18 cellular contexts compared by ENCODE assay signal in genomic region chr5:133155326-133155969, GRCh38.
"Had no signal": no experiment of that assay in that cellular context is flagged by ENCODE, and none has a peak within 500 bp of the region (broad histone marks: within the 10 kb centered on the region; RNA-seq: fewer than 3 reads in every experiment).

No MANE protein-coding gene starts in this region.

- DNase-seq: activated CD4-positive, alpha-beta T cell treated with anti-CD3 and anti-CD28 coated beads for 36 hours; activated CD4-positive, alpha-beta T cell treated with anti-CD3 and anti-CD28 coated beads, Interleukin-2, amount 50 U/mL, for 4 hours; activated CD4-positive, CD25-positive, alpha-beta regulatory T cell; activated naive CD4-positive, alpha-beta T cell; activated T-cell treated with anti-CD3 and anti-CD28 coated beads for 4 hours; activated T-cell treated with anti-CD3 and anti-CD28 coated beads, Interleukin-2, amount 50 U/mL, for 72 hours; anterior cingulate cortex; colonic mucosa; effector memory CD4-positive, alpha-beta T cell; gastrocnemius medialis; glutamatergic neuron; left lung; lower lobe of right lung; mesenchymal stem cell; natural killer cell; occipital lobe; stimulated activated CD4-positive, alpha-beta T cell treated with anti-CD3 and anti-CD28 coated beads, Interleukin-1b, Interleukin-23, amount 100 ng/mL, for 48 hours; stimulated activated naive B cell treated with anti-CD40 and anti-IgM and Interleukin-4, amounts not matched to agents 10 μg/mL and 1 μg/mL and 100 μg/mL, for 72 hours had no signal

- ATAC-seq: activated CD4-positive, alpha-beta T cell treated with anti-CD3 and anti-CD28 coated beads for 36 hours; activated T-cell treated with anti-CD3 and anti-CD28 coated beads, Interleukin-2, amount 50 U/mL, for 72 hours; gastrocnemius medialis; left lung; lower lobe of right lung; natural killer cell; stimulated activated naive B cell treated with anti-CD40 and anti-IgM and Interleukin-4, amounts not matched to agents 10 μg/mL and 1 μg/mL and 100 μg/mL, for 72 hours had no signal
